ENCODE assay signal across 8 cellular contexts in the genomic region with DNA sequence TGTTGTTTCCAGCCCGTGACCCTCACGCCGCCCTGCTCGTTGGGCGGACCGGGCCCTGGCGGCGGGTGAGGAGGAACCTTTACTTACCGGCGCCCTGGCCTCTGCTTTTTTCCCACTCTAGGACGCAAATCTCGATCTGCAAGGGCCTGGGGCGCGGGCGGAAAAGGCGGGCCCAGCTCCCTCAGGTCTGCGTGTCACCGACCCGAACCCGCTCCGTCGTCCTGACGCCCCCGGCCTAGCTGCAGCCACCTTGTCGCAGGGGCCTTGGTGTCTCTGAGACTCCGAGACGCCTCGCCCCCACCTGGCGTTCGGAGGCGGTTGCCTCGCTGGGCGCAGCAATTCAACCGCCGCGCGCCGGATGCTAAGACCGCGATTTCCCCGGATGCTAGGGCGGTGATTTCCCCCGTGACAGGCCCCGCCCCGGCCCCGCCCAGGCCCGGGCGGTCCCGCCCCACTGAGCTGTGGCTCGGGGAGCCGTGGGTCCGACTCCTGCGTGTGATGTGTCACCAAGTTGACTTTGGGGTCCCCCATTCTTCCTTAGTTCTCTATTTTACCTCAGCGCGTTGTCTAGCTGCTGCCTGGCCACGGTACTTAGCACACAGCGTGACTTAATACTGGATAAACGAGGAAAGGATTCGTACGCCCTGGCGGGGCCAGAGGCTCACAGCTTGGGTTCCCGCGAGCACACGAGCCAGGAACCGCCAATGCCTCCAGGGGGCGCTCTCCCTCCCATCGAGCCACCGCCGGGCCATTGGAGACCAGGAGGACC. TPM values are rescaled to one million over a fixed set of nuclear protein-coding genes. Genes with fewer than 3 reads are reported as not detected.
DNase-seq lines count a peak whose midpoint lies in the region; ATAC-seq and TF ChIP-seq lines count a peak whose summit lies in the region.

A gene (minus strand): TSS at position 371 of the 769 bp plus-strand sequence. CDS start 18,196 bp downstream, outside the sequence.

- peak; percentile 96 for TF ChIP-seq CTCF in BE2C (IDR thresholded peaks at IDR 0.05; ENCODE audit: low read depth, low read length)

- ATAC-seq in GM19023 (IDR thresholded peaks at IDR 0.05; ENCODE audit: unreplicated experiment): peak; percentile 99
- ATAC-seq in HG03196 (IDR thresholded peaks at IDR 0.05; ENCODE audit: unreplicated experiment): peak; percentile 99

- no peaks in the 10 kb centered on the region for H3K9me3 ChIP-seq in BE2C
- H3K9me3 ChIP-seq in mucosa of rectum (ENCODE audit: control insufficient read depth in 2 of 2, low read length in 2 of 2): no peaks in the 10 kb centered on the region

- no peaks in the 10 kb centered on the region for H3K36me3 ChIP-seq in BE2C
- H3K36me3 ChIP-seq in mucosa of rectum (ENCODE audit: control insufficient read depth in 2 of 2, insufficient read depth in 2 of 2, low read length in 2 of 2): no peaks in the 10 kb centered on the region

- no peaks in the 10 kb centered on the region for H3K4me1 ChIP-seq in BE2C
- no peaks in the 10 kb centered on the region for H3K4me1 ChIP-seq in mucosa of rectum (ENCODE audit: control insufficient read depth in 2 of 2, insufficient read depth in 2 of 2, low read length in 2 of 2)

- no peaks in the 10 kb centered on the region for H3K27me3 ChIP-seq in BE2C
- no peaks in the 10 kb centered on the region for H3K27me3 ChIP-seq in mucosa of rectum (ENCODE audit: control insufficient read depth in 2 of 2, insufficient read depth in 2 of 2, low read length in 2 of 2)

- H3K4me3 ChIP-seq in BE2C (ENCODE audit: low read depth, low read length) (peak within 1 kb of the TSS; percentile 70), mucosa of rectum (ENCODE audit: low read length in 2 of 2) (peak within 1 kb of the TSS; percentile 75 to 85)

- H3K27ac ChIP-seq in epithelial cell of prostate: peak within 1 kb of the TSS; percentile 50
- peak within 1 kb of the TSS; percentile 55 to 72 for H3K27ac ChIP-seq in mucosa of rectum (ENCODE audit: low read depth in 2 of 2, low read length in 2 of 2)

- peak within 1 kb of the TSS; percentile 63 to 66 for H3K9ac ChIP-seq in mucosa of rectum (ENCODE audit: low read depth in 1 of 2, low read length in 2 of 2)

- DNase-seq in BE2C: peak; percentile 93
- DNase-seq in NCI-H82 treated with DMSO at 0.1 percent for 48 hours (lab: John Stamatoyannopoulos, UW; ENCODE audit: unreplicated experiment): peak; percentile 71
- DNase-seq in activated CD8-positive, alpha-beta memory T cell treated with anti-CD3 and anti-CD28 coated beads, Interleukin-2, amount 50 U/mL, for 24 hours (ENCODE audit: extremely low read depth): peak; percentile 83
- DNase-seq in epithelial cell of prostate (ENCODE audit: low read depth, low spot score): peak; percentile 22
- DNase-seq in stimulated activated CD8-positive, alpha-beta memory T cell treated with anti-CD3 and anti-CD28 coated beads, Interleukin-4, amount 100 ng/mL, for 48 hours: peak; percentile 95

RNA-seq across cellular contexts. Expression of the gene that starts here (rescaled TPM):
- polyA plus RNA-seq in BE2C (2012; ENCODE audit: insufficient read depth, insufficient read length, low read depth): 21.9 TPM

Comparison
In these comparisons a context has a peak if more than half of its experiments do, and no peak if none do; other contexts are left out.
1. Peak in every context shown above with its lines: DNase-seq, ATAC-seq, H3K4me3 ChIP-seq and H3K27ac ChIP-seq.
2. DNase-seq: peak in every context shown above with its lines; median percentile 95 in stimulated activated CD8-positive, alpha-beta memory T cell treated with anti-CD3 and anti-CD28 coated beads, Interleukin-4, amount 100 ng/mL, for 48 hours; 93 in BE2C; 83 in activated CD8-positive, alpha-beta memory T cell treated with anti-CD3 and anti-CD28 coated beads, Interleukin-2, amount 50 U/mL, for 24 hours; 71 in NCI-H82 treated with DMSO at 0.1 percent for 48 hours; 22 in epithelial cell of prostate.